9 cellular contexts compared by ENCODE assay signal in the genomic region with DNA sequence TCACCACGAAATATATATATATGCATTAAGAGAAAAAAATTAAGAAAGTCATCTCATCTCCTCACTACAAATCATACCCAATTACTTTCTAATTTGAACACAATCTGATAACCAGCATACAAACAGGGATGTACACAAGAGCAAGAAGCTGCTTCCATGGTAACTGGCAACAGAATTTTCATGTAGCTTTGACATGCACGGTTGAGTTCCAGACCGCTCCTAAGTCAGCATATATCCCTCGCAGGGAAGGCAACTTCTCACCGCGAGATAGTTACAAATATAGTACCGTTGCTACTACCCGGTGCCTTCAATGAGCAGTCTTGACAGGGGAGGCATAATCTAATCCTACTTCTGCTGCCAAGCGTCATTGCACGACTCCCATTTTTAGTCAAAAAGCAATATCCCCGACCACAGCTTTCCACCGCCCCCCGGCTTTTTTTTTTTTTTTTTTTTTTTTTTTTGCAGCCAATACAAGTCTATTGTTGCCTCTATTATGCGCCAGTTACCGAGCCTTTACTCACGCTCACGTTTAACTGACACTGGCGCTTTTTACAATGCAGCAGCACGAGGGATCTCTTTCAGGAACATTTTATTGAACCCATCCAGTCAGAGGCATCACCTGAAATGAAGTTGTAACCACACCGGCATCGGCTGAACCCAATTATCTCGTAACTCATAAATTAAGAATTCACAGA.
DNase-seq lines count a peak whose midpoint lies in the region; ATAC-seq lines count a peak whose summit lies in the region.
"Had no signal": no experiment of that assay in that cellular context is flagged by ENCODE, and none has a peak within 500 bp of the region (broad histone marks: within the 10 kb centered on the region; RNA-seq: fewer than 3 reads in every experiment).

No MANE protein-coding gene starts in this region.

- peak; percentile 49 for DNase-seq in activated CD8-positive, alpha-beta memory T cell treated with anti-CD3 and anti-CD28 coated beads, Interleukin-2, amount 50 U/mL, for 48 hours
- no peak for DNase-seq in activated CD8-positive, alpha-beta memory T cell treated with anti-CD3 and anti-CD28 coated beads for 24 hours
- peak; percentile 44 for DNase-seq in NCI-H510A treated with DMSO at 0.1 percent for 48 hours (lab: John Stamatoyannopoulos, UW)
- DNase-seq in glomerular visceral epithelial cell (ENCODE audit: extremely low spot score): peak; percentile 48
- peak; percentile 32 for DNase-seq in stimulated activated CD8-positive, alpha-beta memory T cell treated with anti-CD3 and anti-CD28 coated beads, Interleukin-4, amount 100 ng/mL, for 48 hours
- no peak for DNase-seq in NOMO-1 (lab: John Stamatoyannopoulos, UW; ENCODE audit: unreplicated experiment in 2 of 2)
- DNase-seq: activated B cell treated with CpG ODN at 0.5 μM for 24 hours had no signal

- ATAC-seq in GM19397 (IDR thresholded peaks at IDR 0.05; ENCODE audit: unreplicated experiment) (no peak), HG03159 (IDR thresholded peaks at IDR 0.05; ENCODE audit: unreplicated experiment) (no peak)

Comparison
In these comparisons a context has a peak if more than half of its experiments do, and no peak if none do; other contexts are left out.
1. DNase-seq: peak in activated CD8-positive, alpha-beta memory T cell treated with anti-CD3 and anti-CD28 coated beads, Interleukin-2, amount 50 U/mL, for 48 hours (single experiment), NCI-H510A treated with DMSO at 0.1 percent for 48 hours (single experiment), glomerular visceral epithelial cell (single experiment) and stimulated activated CD8-positive, alpha-beta memory T cell treated with anti-CD3 and anti-CD28 coated beads, Interleukin-4, amount 100 ng/mL, for 48 hours (single experiment); none in activated CD8-positive, alpha-beta memory T cell treated with anti-CD3 and anti-CD28 coated beads for 24 hours (single experiment) and NOMO-1 (0 of 2).